ENCODE assay signal across 21 cellular contexts in genomic region chr7:80172387-80172786, GRCh38. TPM values are rescaled to one million over a fixed set of nuclear protein-coding genes. Genes with fewer than 3 reads are reported as not detected.
DNase-seq lines count a peak whose midpoint lies in the region; ATAC-seq and TF ChIP-seq lines count a peak whose summit lies in the region.
"Had no signal": no experiment of that assay in that cellular context is flagged by ENCODE, and none has a peak within 500 bp of the region (broad histone marks: within the 10 kb centered on the region; RNA-seq: fewer than 3 reads in every experiment).

No MANE protein-coding gene starts in this region.

- peaks cover 9% of the 10 kb centered on the region for H3K27me3 Mint-ChIP-seq in activated T-cell treated with anti-CD3 and anti-CD28 coated beads, Interleukin-2, amount 50 U/mL, for 72 hours (ENCODE audit: low read depth)
- H3K27me3 Mint-ChIP-seq in CD8-positive, alpha-beta T cell (ENCODE audit: low read depth) = no peaks in the 10 kb centered on the region
- H3K27me3 Mint-ChIP-seq in WTC11 (ENCODE audit: low read depth) = no peaks in the 10 kb centered on the region
- no peaks in the 10 kb centered on the region for H3K27me3 Mint-ChIP-seq in naive thymus-derived CD8-positive, alpha-beta T cell

- H3K27ac ChIP-seq in CD8-positive, alpha-beta T cell (ENCODE audit: low read depth, low read length) = no peak overlapping the region
- H3K27ac ChIP-seq: BLaER1 treated with 17β-estradiol and CSF1 and Interleukin-3, amounts not matched to agents 10 nM and 100 nM; KMS-11 had no signal

- H3K27me3 ChIP-seq in CD8-positive, alpha-beta T cell (ENCODE audit: insufficient read depth, low read length) = no peaks in the 10 kb centered on the region
- H3K27me3 ChIP-seq: BLaER1 treated with 17β-estradiol and CSF1 and Interleukin-3, amounts not matched to agents 10 nM and 100 nM had no signal

- H3K4me1 ChIP-seq in CD8-positive, alpha-beta T cell (ENCODE audit: insufficient read depth, low read length) = peaks cover 4% of the 10 kb centered on the region

- peaks cover 5 to 20% of the 10 kb centered on the region in 2 donors for H3K36me3 Mint-ChIP-seq in activated T-cell treated with anti-CD3 and anti-CD28 coated beads, Interleukin-2, amount 50 U/mL, for 72 hours (ENCODE audit: insufficient read depth in 2 of 2)
- H3K36me3 Mint-ChIP-seq in CD8-positive, alpha-beta T cell = no peaks in the 10 kb centered on the region
- H3K36me3 Mint-ChIP-seq in WTC11 = peaks cover 12% of the 10 kb centered on the region
- peaks cover 0 to 12% (median 4%) of the 10 kb centered on the region in 3 donors for H3K36me3 Mint-ChIP-seq in naive thymus-derived CD8-positive, alpha-beta T cell

- POLR2A ChIA-PET in CD8-positive, alpha-beta T cell (lab: Charles Lee) = no interaction called here
- POLR2A ChIA-PET in WTC11 (lab: Charles Lee) = no interaction called here
- POLR2A ChIA-PET in naive thymus-derived CD8-positive, alpha-beta T cell (lab: Charles Lee) = no interaction called here

- ATAC-seq in activated T-cell treated with anti-CD3 and anti-CD28 coated beads, Interleukin-2, amount 50 U/mL, for 72 hours (replicated peaks in 1 of 2) = peak; percentile 41 to 50
- peak; percentile 44 for ATAC-seq in CD8-positive, alpha-beta T cell
- ATAC-seq in WTC11 = no peak
- ATAC-seq in naive thymus-derived CD8-positive, alpha-beta T cell = peak; percentile 41 to 82
- ATAC-seq in HG03280 (IDR thresholded peaks at IDR 0.05; ENCODE audit: unreplicated experiment) = no peak
- ATAC-seq: PC-3 had no signal

- no peak for TF ChIP-seq CTCF in CD8-positive, alpha-beta T cell (IDR thresholded peaks at IDR 0.05)
- no peak for TF ChIP-seq CTCF in WTC11 (IDR thresholded peaks at IDR 0.05)

- H3K4me3 Mint-ChIP-seq in activated T-cell treated with anti-CD3 and anti-CD28 coated beads, Interleukin-2, amount 50 U/mL, for 72 hours = peak overlapping the region; percentile 50 to 59
- peak overlapping the region; percentile 65 for H3K4me3 Mint-ChIP-seq in CD8-positive, alpha-beta T cell
- peak overlapping the region; percentile 37 for H3K4me3 Mint-ChIP-seq in WTC11
- peak overlapping the region; percentile 36 to 85 (median 72) for H3K4me3 Mint-ChIP-seq in naive thymus-derived CD8-positive, alpha-beta T cell
- H3K4me3 Mint-ChIP-seq: HFFc6 had no signal

- H3K27ac Mint-ChIP-seq in activated T-cell treated with anti-CD3 and anti-CD28 coated beads, Interleukin-2, amount 50 U/mL, for 72 hours = no peak overlapping the region
- peak overlapping the region; percentile 58 for H3K27ac Mint-ChIP-seq in CD8-positive, alpha-beta T cell
- H3K27ac Mint-ChIP-seq in WTC11 = peak overlapping the region; percentile 93
- H3K27ac Mint-ChIP-seq in naive thymus-derived CD8-positive, alpha-beta T cell = peak overlapping the region in 9 of 10 donors; percentile 9 to 93 (median 76)
- H3K27ac Mint-ChIP-seq: HFFc6 had no signal

- H3K36me3 ChIP-seq in CD8-positive, alpha-beta T cell (ENCODE audit: insufficient read depth, low read length) = no peaks in the 10 kb centered on the region

- DNase-seq in activated T-cell treated with anti-CD3 and anti-CD28 coated beads, Interleukin-2, amount 50 U/mL, for 72 hours = no peak
- no peak for DNase-seq in activated T-cell treated with anti-CD3 and anti-CD28 coated beads, Interleukin-2, amount 50 U/mL, for 48 hours
- DNase-seq in CD8-positive, alpha-beta T cell = no peak
- DNase-seq in WTC11 (ENCODE audit: low spot score) (no peak), AG08396 (ENCODE audit: low spot score) (no peak)
- DNase-seq in naive thymus-derived CD8-positive, alpha-beta T cell = peak in 3 of 10 donors; percentile 16 to 48 (median 43)
- DNase-seq: DMS 273 treated with DMSO at 0.1 percent for 48 hours, DND-41, H7, HFFc6, NCI-H1417 treated with DMSO at 0.1 percent for 48 hours, NCI-H187 treated with DMSO at 0.1 percent for 48 hours, NCI-H2227 treated with DMSO at 0.1 percent for 48 hours, NCI-H510A treated with DMSO at 0.1 percent for 48 hours, NCI-H774, PC-3, RPMI8226, SHP77 treated with DMSO at 0.1 percent for 48 hours had no signal

- intact Hi-C loops in CD8-positive, alpha-beta T cell (cut with DNase I, micrococcal nuclease) = no loop called here

- no peak overlapping the region for H3K4me3 ChIP-seq in CD8-positive, alpha-beta T cell (ENCODE audit: low read depth, low read length)
- H3K4me3 ChIP-seq: BLaER1 treated with 17β-estradiol and CSF1 and Interleukin-3, amounts not matched to agents 10 nM and 100 nM had no signal

- H3K9me3 ChIP-seq in CD8-positive, alpha-beta T cell (ENCODE audit: low read length) = no peaks in the 10 kb centered on the region

- CTCF ChIA-PET in CD8-positive, alpha-beta T cell (lab: Charles Lee) = no interaction called here
- CTCF ChIA-PET in WTC11 (lab: Charles Lee) = no interaction called here

- peaks cover 0 to 5% of the 10 kb centered on the region in 2 donors for H3K9me3 Mint-ChIP-seq in activated T-cell treated with anti-CD3 and anti-CD28 coated beads, Interleukin-2, amount 50 U/mL, for 72 hours
- H3K9me3 Mint-ChIP-seq in CD8-positive, alpha-beta T cell = peaks cover 12% of the 10 kb centered on the region
- H3K9me3 Mint-ChIP-seq in WTC11 = peaks cover 8% of the 10 kb centered on the region
- peaks cover 0 to 31% (median 11%) of the 10 kb centered on the region in 9 donors for H3K9me3 Mint-ChIP-seq in naive thymus-derived CD8-positive, alpha-beta T cell

- H3K4me1 Mint-ChIP-seq in activated T-cell treated with anti-CD3 and anti-CD28 coated beads, Interleukin-2, amount 50 U/mL, for 72 hours (ENCODE audit: low read depth) = peaks cover 34% of the 10 kb centered on the region
- H3K4me1 Mint-ChIP-seq in CD8-positive, alpha-beta T cell (ENCODE audit: low read depth) = peaks cover 17% of the 10 kb centered on the region
- H3K4me1 Mint-ChIP-seq in WTC11 = peaks cover 58% of the 10 kb centered on the region
- peaks cover 6 to 18% (median 11%) of the 10 kb centered on the region in 4 donors for H3K4me1 Mint-ChIP-seq in naive thymus-derived CD8-positive, alpha-beta T cell

TF ChIP-seq in WTC11, 78 proteins besides CTCF, POLR2A, EP300 and RAD21 (continues in another document):
- no peak for TF ChIP-seq GTF2I (CRISPR knock-in tag; conservative IDR thresholded peaks at IDR 0.05)
- no peak for TF ChIP-seq PREB (CRISPR knock-in tag; IDR thresholded peaks at IDR 0.05; ENCODE audit: borderline replicate concordance)
- no peak for TF ChIP-seq FOXK1 (CRISPR knock-in tag; IDR thresholded peaks at IDR 0.05)
- no peak for TF ChIP-seq ZNF512 (CRISPR knock-in tag; IDR thresholded peaks at IDR 0.05; ENCODE audit: borderline replicate concordance)
- no peak for TF ChIP-seq FOXJ3 (CRISPR knock-in tag; IDR thresholded peaks at IDR 0.05; ENCODE audit: borderline replicate concordance)
- no peak for TF ChIP-seq USF2 (CRISPR knock-in tag; IDR thresholded peaks at IDR 0.05)
- no peak for TF ChIP-seq ZNF416 (CRISPR knock-in tag; IDR thresholded peaks at IDR 0.05)
- no peak for TF ChIP-seq MAX (CRISPR knock-in tag; IDR thresholded peaks at IDR 0.05)
- TF ChIP-seq MYBL2 (CRISPR knock-in tag; IDR thresholded peaks at IDR 0.05) = no peak
- no peak for TF ChIP-seq ZNF423 (CRISPR knock-in tag; IDR thresholded peaks at IDR 0.05)
- TF ChIP-seq E2F4 (CRISPR knock-in tag; IDR thresholded peaks at IDR 0.05; ENCODE audit: borderline replicate concordance, low read depth) = no peak

RNA-seq across cellular contexts. Expression of gene GNAI1, which starts 37.8 kb away (rescaled TPM):
- 1 to 10 TPM; 4.0 to 4.4 TPM for total RNA-seq in activated T-cell treated with anti-CD3 and anti-CD28 coated beads, Interleukin-2, amount 50 U/mL, for 72 hours
- under 1 TPM; 0.30 to 0.36 TPM for total RNA-seq in CD8-positive, alpha-beta T cell
- total RNA-seq in WTC11 (2021) = 26.7 to 31.0 TPM (median 31.0 TPM) in 3 replicates
- total RNA-seq in naive thymus-derived CD8-positive, alpha-beta T cell = 1 to 10 TPM; 1.5 to 2.0 TPM
- 10 to 100 TPM in 1 of 3 donors, 1 to 10 TPM in 2; 2.5 to 10.1 (median 6.7) TPM for polyA plus RNA-seq in naive thymus-derived CD8-positive, alpha-beta T cell

Comparison
In these comparisons a context has a peak if more than half of its experiments do, and no peak if none do; other contexts are left out.
1. ATAC-seq: peak in activated T-cell treated with anti-CD3 and anti-CD28 coated beads, Interleukin-2, amount 50 U/mL, for 72 hours (2 of 2), CD8-positive, alpha-beta T cell (single experiment) and naive thymus-derived CD8-positive, alpha-beta T cell (2 of 2); none in WTC11 (single experiment) and HG03280 (single experiment).
2. Peak in every context shown above with its lines, with median percentiles within 50 percentile points of each other: H3K4me3 Mint-ChIP-seq.